Comparison of ENCODE assay signal across 1 cellular context in genomic region chr1:198158766-198159589, GRCh38.
TF ChIP-seq lines count a peak whose summit lies in the region.

No MANE protein-coding gene starts in this region.

TF ChIP-seq in HepG2, 621 proteins besides CTCF, POLR2A, EP300 and RAD21 (continued from another document):
- TF ChIP-seq TFAP4 (IDR thresholded peaks at IDR 0.05; ENCODE audit: borderline replicate concordance, low read depth) (no peak), IRF2 (CRISPR knock-in tag; IDR thresholded peaks at IDR 0.05) (no peak), PREB (CRISPR knock-in tag; IDR thresholded peaks at IDR 0.05) (no peak), MAF1 (CRISPR knock-in tag; IDR thresholded peaks at IDR 0.05; ENCODE audit: borderline replicate concordance) (no peak), MXD1 (CRISPR knock-in tag; IDR thresholded peaks at IDR 0.05) (no peak), MLLT10 (CRISPR knock-in tag; IDR thresholded peaks at IDR 0.05) (no peak), ZBTB20 (CRISPR knock-in tag; IDR thresholded peaks at IDR 0.05; ENCODE audit: borderline replicate concordance, low read depth) (no peak; the same call in 1 of the 2 replicates), SAFB2 (CRISPR knock-in tag; IDR thresholded peaks at IDR 0.05; ENCODE audit: borderline replicate concordance, low read depth) (no peak), ZNF691 (CRISPR knock-in tag; IDR thresholded peaks at IDR 0.05; ENCODE audit: borderline replicate concordance, low read depth) (no peak), CCAR2 (optimal IDR thresholded peaks at IDR 0.05; ENCODE audit: low read depth, low read length) (no peak)
- TF ChIP-seq, protein P1, sequence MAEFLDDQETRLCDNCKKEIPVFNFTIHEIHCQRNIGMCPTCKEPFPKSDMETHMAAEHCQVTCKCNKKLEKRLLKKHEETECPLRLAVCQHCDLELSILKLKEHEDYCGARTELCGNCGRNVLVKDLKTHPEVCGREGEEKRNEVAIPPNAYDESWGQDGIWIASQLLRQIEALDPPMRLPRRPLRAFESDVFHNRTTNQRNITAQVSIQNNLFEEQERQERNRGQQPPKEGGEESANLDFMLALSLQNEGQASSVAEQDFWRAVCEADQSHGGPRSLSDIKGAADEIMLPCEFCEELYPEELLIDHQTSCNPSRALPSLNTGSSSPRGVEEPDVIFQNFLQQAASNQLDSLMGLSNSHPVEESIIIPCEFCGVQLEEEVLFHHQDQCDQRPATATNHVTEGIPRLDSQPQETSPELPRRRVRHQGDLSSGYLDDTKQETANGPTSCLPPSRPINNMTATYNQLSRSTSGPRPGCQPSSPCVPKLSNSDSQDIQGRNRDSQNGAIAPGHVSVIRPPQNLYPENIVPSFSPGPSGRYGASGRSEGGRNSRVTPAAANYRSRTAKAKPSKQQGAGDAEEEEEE (CRISPR knock-in tag; IDR thresholded peaks at IDR 0.05; ENCODE audit: borderline replicate concordance): no peak
- TF ChIP-seq, protein P2, sequence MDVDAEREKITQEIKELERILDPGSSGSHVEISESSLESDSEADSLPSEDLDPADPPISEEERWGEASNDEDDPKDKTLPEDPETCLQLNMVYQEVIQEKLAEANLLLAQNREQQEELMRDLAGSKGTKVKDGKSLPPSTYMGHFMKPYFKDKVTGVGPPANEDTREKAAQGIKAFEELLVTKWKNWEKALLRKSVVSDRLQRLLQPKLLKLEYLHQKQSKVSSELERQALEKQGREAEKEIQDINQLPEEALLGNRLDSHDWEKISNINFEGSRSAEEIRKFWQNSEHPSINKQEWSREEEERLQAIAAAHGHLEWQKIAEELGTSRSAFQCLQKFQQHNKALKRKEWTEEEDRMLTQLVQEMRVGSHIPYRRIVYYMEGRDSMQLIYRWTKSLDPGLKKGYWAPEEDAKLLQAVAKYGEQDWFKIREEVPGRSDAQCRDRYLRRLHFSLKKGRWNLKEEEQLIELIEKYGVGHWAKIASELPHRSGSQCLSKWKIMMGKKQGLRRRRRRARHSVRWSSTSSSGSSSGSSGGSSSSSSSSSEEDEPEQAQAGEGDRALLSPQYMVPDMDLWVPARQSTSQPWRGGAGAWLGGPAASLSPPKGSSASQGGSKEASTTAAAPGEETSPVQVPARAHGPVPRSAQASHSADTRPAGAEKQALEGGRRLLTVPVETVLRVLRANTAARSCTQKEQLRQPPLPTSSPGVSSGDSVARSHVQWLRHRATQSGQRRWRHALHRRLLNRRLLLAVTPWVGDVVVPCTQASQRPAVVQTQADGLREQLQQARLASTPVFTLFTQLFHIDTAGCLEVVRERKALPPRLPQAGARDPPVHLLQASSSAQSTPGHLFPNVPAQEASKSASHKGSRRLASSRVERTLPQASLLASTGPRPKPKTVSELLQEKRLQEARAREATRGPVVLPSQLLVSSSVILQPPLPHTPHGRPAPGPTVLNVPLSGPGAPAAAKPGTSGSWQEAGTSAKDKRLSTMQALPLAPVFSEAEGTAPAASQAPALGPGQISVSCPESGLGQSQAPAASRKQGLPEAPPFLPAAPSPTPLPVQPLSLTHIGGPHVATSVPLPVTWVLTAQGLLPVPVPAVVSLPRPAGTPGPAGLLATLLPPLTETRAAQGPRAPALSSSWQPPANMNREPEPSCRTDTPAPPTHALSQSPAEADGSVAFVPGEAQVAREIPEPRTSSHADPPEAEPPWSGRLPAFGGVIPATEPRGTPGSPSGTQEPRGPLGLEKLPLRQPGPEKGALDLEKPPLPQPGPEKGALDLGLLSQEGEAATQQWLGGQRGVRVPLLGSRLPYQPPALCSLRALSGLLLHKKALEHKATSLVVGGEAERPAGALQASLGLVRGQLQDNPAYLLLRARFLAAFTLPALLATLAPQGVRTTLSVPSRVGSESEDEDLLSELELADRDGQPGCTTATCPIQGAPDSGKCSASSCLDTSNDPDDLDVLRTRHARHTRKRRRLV (CRISPR knock-in tag; IDR thresholded peaks at IDR 0.05): no peak
